ENCODE assay signal across 1 cellular context in genomic region chr9:129640086-129640870, GRCh38.
TF ChIP-seq lines count a peak whose summit lies in the region.

No MANE protein-coding gene starts in this region.

TF ChIP-seq in WTC11, 78 proteins besides CTCF, POLR2A, EP300 and RAD21 (continued from another document):
- TF ChIP-seq STAT6 (CRISPR knock-in tag; conservative IDR thresholded peaks at IDR 0.05; ENCODE audit: low read depth) (no peak), ATF2 (CRISPR knock-in tag; IDR thresholded peaks at IDR 0.05; ENCODE audit: borderline replicate concordance, low read depth) (no peak), CREB1 (CRISPR knock-in tag; IDR thresholded peaks at IDR 0.05) (no peak)
